ENCODE assay signal across 18 cellular contexts in the genomic region with DNA sequence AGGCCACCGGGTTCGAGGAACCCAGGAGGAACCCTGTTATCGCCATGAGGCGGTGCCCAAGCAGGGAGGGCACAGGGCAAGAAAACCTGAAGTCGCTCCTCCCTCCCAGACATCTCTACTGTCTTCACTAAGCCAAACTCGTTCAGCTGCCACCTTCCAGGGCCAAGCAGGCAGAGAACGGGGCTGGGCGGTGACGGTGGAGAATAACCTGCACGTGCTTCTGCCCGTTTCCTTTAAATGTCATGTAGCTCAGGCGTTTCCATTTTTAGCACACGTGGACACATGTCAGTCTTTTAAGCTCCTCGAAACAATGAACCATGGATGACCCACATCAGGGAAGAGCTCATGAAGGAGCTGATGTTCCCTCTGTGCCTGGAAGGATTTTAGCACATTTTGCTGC.
DNase-seq lines count a peak whose midpoint lies in the region; ATAC-seq, FAIRE-seq and TF ChIP-seq lines count a peak whose summit lies in the region.
"Had no signal": no experiment of that assay in that cellular context is flagged by ENCODE, and none has a peak within 500 bp of the region (broad histone marks: within the 10 kb centered on the region; RNA-seq: fewer than 3 reads in every experiment).

No MANE protein-coding gene starts in this region.

- H3K9me3 ChIP-seq in Panc1 (ENCODE audit: control insufficient read depth, insufficient read depth, low read depth, low read length) = no peaks in the 10 kb centered on the region; the same call in 1 of the 2 replicates
- no peaks in the 10 kb centered on the region for H3K9me3 ChIP-seq in keratinocyte (ENCODE audit: control insufficient read depth, low read depth, low read length)
- peaks cover 1% of the 10 kb centered on the region for H3K9me3 ChIP-seq in trophoblast cell (ENCODE audit: insufficient read depth, low read depth, low read length)
- H3K9me3 ChIP-seq: BE2C had no signal

- H4K91ac ChIP-seq in trophoblast cell (ENCODE audit: low read depth, low read length) = peak overlapping the region; percentile 22

- H3K4me1 ChIP-seq in Panc1 (ENCODE audit: control insufficient read depth, insufficient read depth, low read length) (peaks cover 33% of the 10 kb centered on the region), keratinocyte (ENCODE audit: control insufficient read depth, extremely low read depth, insufficient read depth, low read length) (peaks cover 32% of the 10 kb centered on the region), trophoblast cell (ENCODE audit: control insufficient read depth in 1 of 2, insufficient read depth in 2 of 2, low read length in 2 of 2) (peaks cover 7 to 12% of the 10 kb centered on the region in 2 experiments)
- H3K4me1 ChIP-seq: BE2C had no signal

- H3K4me3 ChIP-seq in Panc1 (ENCODE audit: low read depth in 2 of 2, low read length in 2 of 2) (no peak overlapping the region), keratinocyte (ENCODE audit: control insufficient read depth in 2 of 3, extremely low read depth in 1 of 3, insufficient read depth in 2 of 3, low read depth in 1 of 3, low read length in 3 of 3) (no peak overlapping the region), trophoblast cell (ENCODE audit: low read depth, low read length) (no peak overlapping the region)
- H3K4me3 ChIP-seq: GM12878 had no signal

- CTCF ChIA-PET in Panc1 (lab: Charles Lee) = no interaction called here

- no peak for DNase-seq in Panc1 (ENCODE audit: low read depth, low spot score)
- DNase-seq in keratinocyte (ENCODE audit: low read depth, low spot score) = no peak
- DNase-seq in trophoblast cell = no peak
- no peak for DNase-seq in RCC 7860 (ENCODE audit: low spot score)
- DNase-seq in H54 (ENCODE audit: insufficient read length, low spot score) = no peak
- DNase-seq: BE2C; CD4-positive, alpha-beta memory T cell; DMS79; GOT3; HCEC 1CT; HFFc6 had no signal

- POLR2A ChIA-PET in Panc1 (lab: Charles Lee) = no interaction called here

- no peak overlapping the region for H3K23ac ChIP-seq in trophoblast cell (ENCODE audit: low read length)

- no peak overlapping the region for H3K18ac ChIP-seq in trophoblast cell (ENCODE audit: low read length)

- H3K9me1 ChIP-seq in keratinocyte (ENCODE audit: control insufficient read depth, extremely low read depth, insufficient read depth, low read length) = no peaks in the 10 kb centered on the region

- H3K27me3 ChIP-seq in Panc1 (ENCODE audit: control insufficient read depth, insufficient read depth, low read length) = no peaks in the 10 kb centered on the region
- H3K27me3 ChIP-seq in keratinocyte (ENCODE audit: control insufficient read depth, extremely low read depth, insufficient read depth, low read length) = no peaks in the 10 kb centered on the region
- no peaks in the 10 kb centered on the region for H3K27me3 ChIP-seq in trophoblast cell (ENCODE audit: insufficient read depth, low read length)
- H3K27me3 ChIP-seq: BE2C had no signal

- H3K27ac ChIP-seq in Panc1 (ENCODE audit: low read length) (peak overlapping the region; percentile 99), keratinocyte (ENCODE audit: control insufficient read depth, insufficient read depth, low read length) (no peak overlapping the region), trophoblast cell (ENCODE audit: low read depth, low read length) (no peak overlapping the region)
- H3K27ac ChIP-seq: C4-2B, HL-60 had no signal

- H3K4ac ChIP-seq in trophoblast cell (ENCODE audit: low read depth, low read length) = no peak overlapping the region

- in situ Hi-C loops in Panc1 (cut with HindIII; ENCODE audit: low pct_unique_long_range_greater_than_20kb, low sequenced_read_pairs) = no loop called here

- peak overlapping the region; percentile 40 for H3K14ac ChIP-seq in trophoblast cell (ENCODE audit: low read length)

- no peaks in the 10 kb centered on the region for H4K20me1 ChIP-seq in keratinocyte (ENCODE audit: control insufficient read depth, extremely low read depth, insufficient read depth, low read length)

- ATAC-seq in Panc1 (no peak), HG03342 (IDR thresholded peaks at IDR 0.05; ENCODE audit: unreplicated experiment) (no peak), GM18870 (IDR thresholded peaks at IDR 0.05; ENCODE audit: unreplicated experiment) (no peak)
- ATAC-seq: GM12878 had no signal

- FAIRE-seq in keratinocyte (lab: Jason Lieb, UNC) (no peak), RCC 7860 (lab: Jason Lieb, UNC) (no peak), H54 (lab: Jason Lieb, UNC) (no peak)
- FAIRE-seq: A204.1, GM12878, GM18507 had no signal

- H2AFZ ChIP-seq in keratinocyte (ENCODE audit: control insufficient read depth, low read length) (peak overlapping the region; percentile 76), trophoblast cell (ENCODE audit: insufficient read depth, low read length, poor library complexity) (no peak overlapping the region)

- H3K4me2 ChIP-seq in keratinocyte (ENCODE audit: control insufficient read depth, extremely low read depth, insufficient read depth, low read depth, low read length) = no peak overlapping the region
- no peak overlapping the region for H3K4me2 ChIP-seq in trophoblast cell (ENCODE audit: low read length)

- intact Hi-C loops in Panc1 (cut with micrococcal nuclease; ENCODE audit: unreplicated experiment) = no loop called here

- H3K9ac ChIP-seq in keratinocyte (ENCODE audit: control insufficient read depth, extremely low read depth, insufficient read depth, low read length) = no peak overlapping the region
- no peak overlapping the region for H3K9ac ChIP-seq in trophoblast cell (ENCODE audit: low read length)

- H4K8ac ChIP-seq in trophoblast cell (ENCODE audit: low read depth, low read length) = no peak overlapping the region

- peak overlapping the region; percentile 7 for H2BK12ac ChIP-seq in trophoblast cell (ENCODE audit: low read length)

- WGBS in trophoblast cell (ENCODE audit: extremely low coverage, insufficient coverage, insufficient read length) = no CpG with 5 or more reads among the region's 14 CpGs

- H2BK120ac ChIP-seq in trophoblast cell (ENCODE audit: insufficient read depth, low read length, poor library complexity) = peak overlapping the region; percentile 27

- peaks cover 25% of the 10 kb centered on the region for H3K79me2 ChIP-seq in keratinocyte (ENCODE audit: control insufficient read depth, insufficient read depth, low read length)
- H3K79me2 ChIP-seq in trophoblast cell (ENCODE audit: control insufficient read depth, insufficient read depth, low read length, poor library complexity) = no peaks in the 10 kb centered on the region

- peaks cover 20% of the 10 kb centered on the region for H3K79me1 ChIP-seq in trophoblast cell (ENCODE audit: low read length)

- TF ChIP-seq CTCF in Panc1 (IDR thresholded peaks at IDR 0.05) = no peak
- no peak for TF ChIP-seq CTCF in keratinocyte (optimal IDR thresholded peaks at IDR 0.05 in 1 of 3, IDR thresholded peaks at IDR 0.05 in 1 of 3, conservative IDR thresholded peaks at IDR 0.05 in 1 of 3; ENCODE audit: extremely low read depth in 1 of 3, insufficient read depth in 2 of 3, low read length in 3 of 3)

- H3K36me3 ChIP-seq in Panc1 (ENCODE audit: control insufficient read depth, insufficient read depth, low read length) (no peaks in the 10 kb centered on the region), keratinocyte (ENCODE audit: control insufficient read depth in 2 of 2, extremely low read depth in 1 of 2, insufficient read depth in 2 of 2, low read length in 2 of 2) (peaks cover 0 to 8% of the 10 kb centered on the region in 2 experiments), trophoblast cell (ENCODE audit: control insufficient read depth in 1 of 2, insufficient read depth in 2 of 2, low read length in 2 of 2) (no peaks in the 10 kb centered on the region)
- H3K36me3 ChIP-seq: BE2C had no signal

- BruUV-seq in Panc1 (replicated peaks; lab: Mats Ljungman, UMichigan) = no TSS peak

- H4K12ac ChIP-seq in trophoblast cell (ENCODE audit: low read depth, low read length) = no peak overlapping the region

- dilution Hi-C loops in keratinocyte (cut with MboI; ENCODE audit: extremely low pct_ligation_motif_present, low sequenced_read_pairs) = no loop called here

- no peak overlapping the region for H2BK5ac ChIP-seq in trophoblast cell (ENCODE audit: low read depth, low read length, poor library complexity)

- peak overlapping the region; percentile 67 for H2AK5ac ChIP-seq in trophoblast cell (ENCODE audit: low read length)

- TF ChIP-seq POLR2A in H54 (IDR thresholded peaks at IDR 0.05; ENCODE audit: low read depth, low read length) = no peak
